26 cellular contexts compared by ENCODE assay signal in the genomic region with DNA sequence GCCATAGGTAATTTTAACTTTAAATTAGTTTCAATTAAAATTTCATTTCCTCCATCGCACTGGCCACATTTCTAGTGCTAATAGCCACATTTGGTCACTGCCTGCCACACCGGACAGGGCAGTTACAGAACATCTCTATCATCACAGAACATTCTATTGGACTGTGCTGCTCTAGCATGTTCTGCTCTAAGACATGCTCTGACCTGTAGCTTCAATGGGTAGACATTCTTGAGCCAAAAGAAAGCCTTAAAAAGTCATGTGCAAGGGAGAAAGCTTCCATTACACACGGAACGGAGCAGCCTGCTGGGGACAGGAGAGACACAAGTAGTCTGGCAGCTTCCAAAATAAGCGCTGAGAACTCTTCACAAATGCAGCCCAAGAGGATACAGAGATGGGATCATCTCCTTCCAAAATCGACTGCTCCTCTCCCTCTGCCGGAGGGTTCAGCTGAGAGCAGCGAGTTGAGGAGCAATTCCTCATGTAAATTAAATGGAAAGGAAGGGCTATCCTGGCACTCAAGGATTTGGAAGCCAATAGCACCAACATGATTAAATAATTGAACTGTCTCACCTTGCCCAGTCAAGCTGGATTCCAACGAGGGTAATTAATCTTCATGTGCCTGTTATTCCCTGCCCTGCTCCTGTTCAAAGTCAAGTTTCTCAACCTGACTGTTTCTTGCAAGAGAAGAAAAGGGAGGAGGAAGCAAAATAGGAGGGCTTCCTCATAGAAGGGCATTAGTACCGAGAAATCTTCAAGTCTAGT.
A peak's percentile ranks its signal among the peaks of the same experiment; 100 is the strongest.
DNase-seq lines count a peak whose midpoint lies in the region; ATAC-seq, FAIRE-seq and TF ChIP-seq lines count a peak whose summit lies in the region.
"Had no signal": no experiment of that assay in that cellular context is flagged by ENCODE, and none has a peak within 500 bp of the region (broad histone marks: within the 10 kb centered on the region; RNA-seq: fewer than 3 reads in every experiment).

No MANE protein-coding gene starts in this region.

- H3K56ac ChIP-seq in IMR-90 (ENCODE audit: extremely low read depth, insufficient read depth, low read length) = no peak overlapping the region

- H3K4me2 ChIP-seq in IMR-90 (ENCODE audit: low read depth, low read length) = no peak overlapping the region
- H3K4me2 ChIP-seq in mesenchymal stem cell (ENCODE audit: low read length, poor library complexity, severe bottlenecking) = no peak overlapping the region
- H3K4me2 ChIP-seq in hepatocyte = no peak overlapping the region

- no peak overlapping the region for H4K5ac ChIP-seq in IMR-90 (ENCODE audit: low read depth, low read length)

- H2BK120ac ChIP-seq in IMR-90 (ENCODE audit: low read depth, low read length) (no peak overlapping the region; the same call in 1 of the 2 replicates), mesenchymal stem cell (ENCODE audit: low read depth, low read length) (no peak overlapping the region)

- H3K9me1 ChIP-seq in IMR-90 (ENCODE audit: insufficient read depth, low read length) = no peaks in the 10 kb centered on the region

- H3K9ac ChIP-seq in IMR-90 (ENCODE audit: low read depth, low read length) = no peak overlapping the region
- no peak overlapping the region for H3K9ac ChIP-seq in mesenchymal stem cell (ENCODE audit: low read length)

- no peak for DNase-seq in IMR-90
- peak; percentile 51 for DNase-seq in bronchial epithelial cell (ENCODE audit: low read depth)
- DNase-seq in mesenchymal stem cell = no peak
- DNase-seq in type B pancreatic cell (ENCODE audit: extremely low spot score, unreplicated experiment) = no peak
- DNase-seq in left cardiac atrium = no peak
- no peak for DNase-seq in activated CD4-positive, CD25-positive, alpha-beta regulatory T cell (lab: John Stamatoyannopoulos, UW)
- DNase-seq in hepatocyte (ENCODE audit: low spot score) = no peak
- DNase-seq: CD8-positive, alpha-beta memory T cell; DMS79 treated with DMSO at 0.1 percent for 48 hours; GF-D8; H7; KBM-7; MG63; NCI-H1048; NCI-H1694; NCI-H2029 treated with DMSO at 0.1 percent for 48 hours; NCI-H345; NCI-H524; NCI-H774; SIG-M5 had no signal

- POLR2A ChIA-PET in IMR-90 (lab: Charles Lee; ENCODE audit: unreplicated experiment) = no interaction called here

- no peak overlapping the region for H2AFZ ChIP-seq in IMR-90 (replicated peaks; ENCODE audit: low read length, poor library complexity)
- H2AFZ ChIP-seq in mesenchymal stem cell (ENCODE audit: low read depth, low read length) = no peak overlapping the region
- no peak overlapping the region for H2AFZ ChIP-seq in hepatocyte

- dilution Hi-C loops in IMR-90 (cut with HindIII; ENCODE audit: low sequenced_read_pairs, unreplicated experiment) = no loop called here

- H3K4ac ChIP-seq in IMR-90 (ENCODE audit: low read depth, low read length) (0 out of 2 replicates have a peak overlapping the region, but pooled peaks have one; percentile 15), mesenchymal stem cell (ENCODE audit: low read depth in 1 of 2, low read length in 2 of 2) (no peak overlapping the region)

- peaks cover 8% of the 10 kb centered on the region for H3K27me3 Mint-ChIP-seq in type B pancreatic cell

- H2BK15ac ChIP-seq in IMR-90 (ENCODE audit: low read depth, low read length) (peak overlapping the region; percentile 0; the same call in 1 of the 3 replicates), mesenchymal stem cell (ENCODE audit: low read depth, poor library complexity, severe bottlenecking) (no peak overlapping the region)

- H3K14ac ChIP-seq in IMR-90 (replicated peaks; ENCODE audit: low read depth, low read length) (no peak overlapping the region), mesenchymal stem cell (ENCODE audit: low read length in 2 of 2) (no peak overlapping the region)

- peaks cover 36% of the 10 kb centered on the region for H3K4me1 Mint-ChIP-seq in type B pancreatic cell (ENCODE audit: unreplicated experiment)
- H3K4me1 Mint-ChIP-seq: CD8-positive, alpha-beta memory T cell had no signal

- H3K9me3 ChIP-seq in IMR-90 (ENCODE audit: control insufficient read depth, insufficient read depth, low read length) = peaks cover 2% of the 10 kb centered on the region; the same call in 1 of the 2 replicates
- peaks cover under 1% of the 10 kb centered on the region for H3K9me3 ChIP-seq in mesenchymal stem cell (ENCODE audit: control insufficient read depth, low read length)
- no peaks in the 10 kb centered on the region for H3K9me3 ChIP-seq in hepatocyte (ENCODE audit: low read depth)
- H3K9me3 ChIP-seq: MG63 had no signal

- H2AK5ac ChIP-seq in IMR-90 (ENCODE audit: low read depth, low read length) (no peak overlapping the region), mesenchymal stem cell (ENCODE audit: low read length, severe bottlenecking) (peak overlapping the region; percentile 51)

- intact Hi-C loops in IMR-90 (cut with micrococcal nuclease) (no loop called here), left cardiac atrium (cut with DNase I) (loop anchor here in 1 of 2 donors (10.0 kb wide), 1 partner anchor 1554 kb away; no protein-coding TSS in a partner anchor)

- H3K4me3 ChIP-seq in IMR-90 (ENCODE audit: insufficient read depth, low read depth, low read length) (no peak overlapping the region), bronchial epithelial cell (ENCODE audit: low read depth, low read length) (no peak overlapping the region), mesenchymal stem cell (ENCODE audit: insufficient read depth in 1 of 2, low read depth in 1 of 2, low read length in 2 of 2) (no peak overlapping the region), hepatocyte (no peak overlapping the region)
- H3K4me3 ChIP-seq: MG63, SK-N-MC had no signal

- peaks cover 5% of the 10 kb centered on the region for H3K9me3 Mint-ChIP-seq in type B pancreatic cell
- H3K9me3 Mint-ChIP-seq: CD8-positive, alpha-beta memory T cell had no signal

- H3K27me3 ChIP-seq in IMR-90 (ENCODE audit: control insufficient read depth, insufficient read depth, low read length) (no peaks in the 10 kb centered on the region), bronchial epithelial cell (ENCODE audit: control insufficient read depth, insufficient read depth, low read length) (no peaks in the 10 kb centered on the region), mesenchymal stem cell (ENCODE audit: control insufficient read depth in 1 of 2, insufficient read depth in 1 of 2, low read length in 2 of 2) (peaks cover 0 to 4% of the 10 kb centered on the region in 2 experiments), hepatocyte (no peaks in the 10 kb centered on the region)
- H3K27me3 ChIP-seq: MG63 had no signal

- peak overlapping the region; percentile 8 for H3K4me3 Mint-ChIP-seq in type B pancreatic cell
- H3K4me3 Mint-ChIP-seq: CD8-positive, alpha-beta memory T cell had no signal

- H3K4me1 ChIP-seq in IMR-90 (ENCODE audit: control insufficient read depth, insufficient read depth, low read length) (peaks cover 2% of the 10 kb centered on the region), mesenchymal stem cell (ENCODE audit: control insufficient read depth, insufficient read depth, low read depth, low read length) (peaks cover 6% of the 10 kb centered on the region), hepatocyte (ENCODE audit: insufficient read depth) (peaks cover 8% of the 10 kb centered on the region)

- CTCF ChIA-PET in IMR-90 (lab: Yijun Ruan, JAX) = interaction anchor here (3.1 kb wide), 1 partner anchor 192 kb away, joined by 17 read pairs; no protein-coding TSS in a partner anchor

- H3K79me1 ChIP-seq in IMR-90 (ENCODE audit: low read depth in 1 of 2, low read length in 2 of 2) (no peaks in the 10 kb centered on the region), mesenchymal stem cell (replicated peaks; ENCODE audit: low read length, poor library complexity, severe bottlenecking) (no peaks in the 10 kb centered on the region)

- TF ChIP-seq POLR2A in IMR-90 (IDR thresholded peaks at IDR 0.05; ENCODE audit: low read depth, low read length) = no peak

- ATAC-seq in IMR-90 (ENCODE audit: low read depth) (no peak), left cardiac atrium (no peak)
- ATAC-seq: HepG2 had no signal

- H3K23ac ChIP-seq in IMR-90 (ENCODE audit: low read depth, low read length) (no peak overlapping the region), mesenchymal stem cell (ENCODE audit: low read length in 2 of 2) (no peak overlapping the region)

- peaks cover 3% of the 10 kb centered on the region for H3K36me3 Mint-ChIP-seq in type B pancreatic cell
- H3K36me3 Mint-ChIP-seq: CD8-positive, alpha-beta memory T cell had no signal

- in situ Hi-C loops in IMR-90 (cut with MboI; ENCODE audit: low sequenced_read_pairs) = loop anchor here (25.0 kb wide), 3 partner anchors 867 to 1542 kb away; partner anchors contain the start of gene PCDH18

- H2BK12ac ChIP-seq in mesenchymal stem cell (ENCODE audit: low read length in 2 of 2) = no peak overlapping the region

- BruUV-seq in IMR-90 (replicated peaks; lab: Mats Ljungman, UMichigan) = no TSS peak

- H2BK5ac ChIP-seq in IMR-90 (ENCODE audit: low read depth, low read length, poor library complexity, severe bottlenecking) (no peak overlapping the region), mesenchymal stem cell (ENCODE audit: low read depth, low read length, poor library complexity, severe bottlenecking) (no peak overlapping the region)

- H4K91ac ChIP-seq in IMR-90 (ENCODE audit: insufficient read depth, low read depth, low read length) (peak overlapping the region; percentile 11; the same call in 1 of the 2 replicates), mesenchymal stem cell (ENCODE audit: low read length) (no peak overlapping the region)

- H3K9me2 ChIP-seq in hepatocyte (replicated peaks; ENCODE audit: insufficient read depth) = no peaks in the 10 kb centered on the region

- no peaks in the 10 kb centered on the region for H3K79me2 ChIP-seq in hepatocyte

- H4K20me1 ChIP-seq in IMR-90 (ENCODE audit: insufficient read depth, low read length) (no peaks in the 10 kb centered on the region), hepatocyte (ENCODE audit: insufficient read depth, poor library complexity, severe bottlenecking) (no peaks in the 10 kb centered on the region)

- no peak overlapping the region for H2AK9ac ChIP-seq in IMR-90 (replicated peaks; ENCODE audit: low read depth, low read length, poor library complexity)

- H4K8ac ChIP-seq in IMR-90 (ENCODE audit: low read depth in 2 of 2, low read length in 2 of 2) (no peak overlapping the region), mesenchymal stem cell (ENCODE audit: low read length) (no peak overlapping the region)

- H3K18ac ChIP-seq in IMR-90 (ENCODE audit: low read depth, low read length) (no peak overlapping the region), mesenchymal stem cell (ENCODE audit: low read depth in 1 of 2, low read length in 2 of 2) (no peak overlapping the region)

- H2BK20ac ChIP-seq in IMR-90 (ENCODE audit: low read depth, low read length) = no peak overlapping the region; the same call in 1 of the 2 replicates

- no peak for TF ChIP-seq CTCF in IMR-90 (conservative IDR thresholded peaks at IDR 0.05; ENCODE audit: low read depth, low read length)
- no peak for TF ChIP-seq CTCF in bronchial epithelial cell (IDR thresholded peaks at IDR 0.05; ENCODE audit: insufficient read depth, low read length, severe bottlenecking)
- no peak for TF ChIP-seq CTCF in type B pancreatic cell (conservative IDR thresholded peaks at IDR 0.05)
- TF ChIP-seq CTCF in hepatocyte (IDR thresholded peaks at IDR 0.05; ENCODE audit: poor library complexity) = no peak

- H3K36me3 ChIP-seq in IMR-90 (ENCODE audit: control insufficient read depth, insufficient read depth, low read length) (no peaks in the 10 kb centered on the region), bronchial epithelial cell (ENCODE audit: control insufficient read depth, insufficient read depth, low read length) (no peaks in the 10 kb centered on the region), mesenchymal stem cell (ENCODE audit: control insufficient read depth in 1 of 2, insufficient read depth in 2 of 2, low read depth in 1 of 2, low read length in 2 of 2) (no peaks in the 10 kb centered on the region), hepatocyte (replicated peaks; ENCODE audit: insufficient read depth, low read depth) (no peaks in the 10 kb centered on the region)
- H3K36me3 ChIP-seq: MG63 had no signal

- no peak overlapping the region for H3K27ac Mint-ChIP-seq in type B pancreatic cell
- H3K27ac Mint-ChIP-seq: CD8-positive, alpha-beta memory T cell had no signal

- H3K27ac ChIP-seq in IMR-90 (ENCODE audit: insufficient read depth, low read length) (no peak overlapping the region), mesenchymal stem cell (ENCODE audit: low read length, poor library complexity, severe bottlenecking) (no peak overlapping the region), hepatocyte (no peak overlapping the region)
- H3K27ac ChIP-seq: C4-2B, SK-N-MC had no signal

- FAIRE-seq in bronchial epithelial cell (lab: Jason Lieb, UNC) = no peak
- FAIRE-seq: GM12891, GM19239, HepG2, RCC 7860 had no signal

- TF ChIP-seq RAD21 in IMR-90 (IDR thresholded peaks at IDR 0.05; ENCODE audit: low read length) = no peak

- 92% methylated on average over 2 of the region's 10 CpGs; no CpG with 5 or more reads in 1 of the 2 experiments for WGBS in IMR-90 (ENCODE audit: extremely low coverage in 2 of 2, insufficient read length in 1 of 2), 2 experiments
- WGBS in mesenchymal stem cell = 92% methylated on average over 10 of the region's 10 CpGs
- 82% methylated on average over 10 of the region's 10 CpGs for WGBS in hepatocyte (ENCODE audit: low lambda C conversion rate, missing lambda C conversion rate)
